ENCODE assay signal across 1 cellular context in the genomic region with DNA sequence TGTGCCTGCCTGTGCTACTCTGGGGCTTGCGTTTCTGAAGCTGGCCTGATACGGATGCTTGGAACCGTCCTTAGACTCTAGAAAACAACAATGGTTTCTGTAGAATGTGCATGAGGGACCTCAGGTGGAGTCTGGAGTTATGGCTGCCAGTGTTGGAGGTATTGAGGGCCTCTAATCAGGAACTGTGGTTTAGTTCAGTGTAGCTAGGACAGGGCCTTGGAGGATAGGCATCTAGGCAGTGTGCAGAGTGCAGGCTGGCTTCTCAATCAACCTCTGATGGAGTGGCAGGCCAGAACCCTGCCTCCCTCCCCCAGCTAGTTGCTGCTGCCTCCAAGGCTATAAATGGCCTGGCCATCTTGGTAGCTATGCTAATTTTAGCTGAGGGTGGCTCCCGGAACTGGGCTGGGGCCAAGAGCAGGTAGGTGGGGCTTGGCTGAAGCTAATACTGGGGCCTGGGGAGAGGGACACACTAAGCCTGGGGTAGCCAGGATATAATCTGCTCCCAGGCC.
TF ChIP-seq lines count a peak whose summit lies in the region.

No MANE protein-coding gene starts in this region.

TF ChIP-seq in K562, 482 proteins besides CTCF, POLR2A, EP300 and RAD21 (continued from another document):
- TF ChIP-seq, protein P1, sequence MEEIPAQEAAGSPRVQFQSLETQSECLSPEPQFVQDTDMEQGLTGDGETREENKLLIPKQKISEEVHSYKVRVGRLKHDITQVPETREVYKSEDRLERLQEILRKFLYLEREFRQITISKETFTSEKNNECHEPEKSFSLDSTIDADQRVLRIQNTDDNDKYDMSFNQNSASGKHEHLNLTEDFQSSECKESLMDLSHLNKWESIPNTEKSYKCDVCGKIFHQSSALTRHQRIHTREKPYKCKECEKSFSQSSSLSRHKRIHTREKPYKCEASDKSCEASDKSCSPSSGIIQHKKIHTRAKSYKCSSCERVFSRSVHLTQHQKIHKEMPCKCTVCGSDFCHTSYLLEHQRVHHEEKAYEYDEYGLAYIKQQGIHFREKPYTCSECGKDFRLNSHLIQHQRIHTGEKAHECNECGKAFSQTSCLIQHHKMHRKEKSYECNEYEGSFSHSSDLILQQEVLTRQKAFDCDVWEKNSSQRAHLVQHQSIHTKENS (CRISPR knock-in tag; IDR thresholded peaks at IDR 0.05): no peak
- TF ChIP-seq TAF1 (IDR thresholded peaks at IDR 0.05; ENCODE audit: control insufficient read depth, extremely low read depth, insufficient read depth, low read length, severe bottlenecking): peak; percentile 64
- peak; percentile 31; the same call in 1 of the 2 replicates for TF ChIP-seq TCF3 (CRISPR knock-in tag; IDR thresholded peaks at IDR 0.05)
- no peak for TF ChIP-seq ZNF224 (CRISPR knock-in tag; IDR thresholded peaks at IDR 0.05)
- no peak for TF ChIP-seq HDAC8 (tag; IDR thresholded peaks at IDR 0.05)
- no peak for TF ChIP-seq IRF2 (CRISPR knock-in tag; IDR thresholded peaks at IDR 0.05)
- TF ChIP-seq RCOR1 (IDR thresholded peaks at IDR 0.05; ENCODE audit: borderline replicate concordance in 1 of 2, low read depth in 2 of 2, low read length in 2 of 2): 0 out of 4 replicates have a peak, but pooled peaks of 1 of the 2 experiments have one; percentile 14
- TF ChIP-seq COPS2 (conservative IDR thresholded peaks at IDR 0.05): no peak
- TF ChIP-seq, protein P2, sequence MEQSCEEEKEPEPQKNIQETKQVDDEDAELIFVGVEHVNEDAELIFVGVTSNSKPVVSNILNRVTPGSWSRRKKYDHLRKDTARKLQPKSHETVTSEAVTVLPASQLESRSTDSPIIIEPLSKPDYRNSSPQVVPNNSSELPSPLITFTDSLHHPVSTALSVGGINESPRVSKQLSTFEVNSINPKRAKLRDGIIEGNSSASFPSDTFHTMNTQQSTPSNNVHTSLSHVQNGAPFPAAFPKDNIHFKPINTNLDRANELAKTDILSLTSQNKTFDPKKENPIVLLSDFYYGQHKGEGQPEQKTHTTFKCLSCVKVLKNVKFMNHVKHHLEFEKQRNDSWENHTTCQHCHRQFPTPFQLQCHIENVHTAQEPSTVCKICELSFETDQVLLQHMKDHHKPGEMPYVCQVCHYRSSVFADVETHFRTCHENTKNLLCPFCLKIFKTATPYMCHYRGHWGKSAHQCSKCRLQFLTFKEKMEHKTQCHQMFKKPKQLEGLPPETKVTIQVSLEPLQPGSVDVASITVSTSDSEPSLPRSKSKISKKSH (CRISPR knock-in tag; IDR thresholded peaks at IDR 0.05): no peak
- no peak for TF ChIP-seq ZNF324 (CRISPR knock-in tag; IDR thresholded peaks at IDR 0.05)
- 0 out of 2 replicates have a peak, but pooled peaks have one; percentile 23 for TF ChIP-seq ESRRA (IDR thresholded peaks at IDR 0.05; ENCODE audit: borderline replicate concordance, low read depth)
- TF ChIP-seq, protein P3, sequence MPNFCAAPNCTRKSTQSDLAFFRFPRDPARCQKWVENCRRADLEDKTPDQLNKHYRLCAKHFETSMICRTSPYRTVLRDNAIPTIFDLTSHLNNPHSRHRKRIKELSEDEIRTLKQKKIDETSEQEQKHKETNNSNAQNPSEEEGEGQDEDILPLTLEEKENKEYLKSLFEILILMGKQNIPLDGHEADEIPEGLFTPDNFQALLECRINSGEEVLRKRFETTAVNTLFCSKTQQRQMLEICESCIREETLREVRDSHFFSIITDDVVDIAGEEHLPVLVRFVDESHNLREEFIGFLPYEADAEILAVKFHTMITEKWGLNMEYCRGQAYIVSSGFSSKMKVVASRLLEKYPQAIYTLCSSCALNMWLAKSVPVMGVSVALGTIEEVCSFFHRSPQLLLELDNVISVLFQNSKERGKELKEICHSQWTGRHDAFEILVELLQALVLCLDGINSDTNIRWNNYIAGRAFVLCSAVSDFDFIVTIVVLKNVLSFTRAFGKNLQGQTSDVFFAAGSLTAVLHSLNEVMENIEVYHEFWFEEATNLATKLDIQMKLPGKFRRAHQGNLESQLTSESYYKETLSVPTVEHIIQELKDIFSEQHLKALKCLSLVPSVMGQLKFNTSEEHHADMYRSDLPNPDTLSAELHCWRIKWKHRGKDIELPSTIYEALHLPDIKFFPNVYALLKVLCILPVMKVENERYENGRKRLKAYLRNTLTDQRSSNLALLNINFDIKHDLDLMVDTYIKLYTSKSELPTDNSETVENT (CRISPR knock-in tag; IDR thresholded peaks at IDR 0.05): peak; percentile 57; the same call in 1 of the 2 replicates
- TF ChIP-seq MEF2A (IDR thresholded peaks at IDR 0.05; ENCODE audit: control insufficient read depth, low read depth, low read length): peak; percentile 88
- no peak for TF ChIP-seq MTA1 (IDR thresholded peaks at IDR 0.05; ENCODE audit: borderline replicate concordance)
- TF ChIP-seq CTBP1 (IDR thresholded peaks at IDR 0.05; ENCODE audit: borderline replicate concordance): peak; percentile 51; the same call in 1 of the 2 replicates
- no peak for TF ChIP-seq NBN (IDR thresholded peaks at IDR 0.05; ENCODE audit: low read depth)
- TF ChIP-seq EHMT2 (IDR thresholded peaks at IDR 0.05): peak; percentile 68; the same call in 1 of the 2 replicates
- TF ChIP-seq REST (CRISPR knock-in tag; IDR thresholded peaks at IDR 0.05; ENCODE audit: low read depth): no peak
- TF ChIP-seq ZBTB7A (IDR thresholded peaks at IDR 0.05; ENCODE audit: borderline replicate concordance, control insufficient read depth, low read depth, low read length): no peak
- TF ChIP-seq, protein P4, sequence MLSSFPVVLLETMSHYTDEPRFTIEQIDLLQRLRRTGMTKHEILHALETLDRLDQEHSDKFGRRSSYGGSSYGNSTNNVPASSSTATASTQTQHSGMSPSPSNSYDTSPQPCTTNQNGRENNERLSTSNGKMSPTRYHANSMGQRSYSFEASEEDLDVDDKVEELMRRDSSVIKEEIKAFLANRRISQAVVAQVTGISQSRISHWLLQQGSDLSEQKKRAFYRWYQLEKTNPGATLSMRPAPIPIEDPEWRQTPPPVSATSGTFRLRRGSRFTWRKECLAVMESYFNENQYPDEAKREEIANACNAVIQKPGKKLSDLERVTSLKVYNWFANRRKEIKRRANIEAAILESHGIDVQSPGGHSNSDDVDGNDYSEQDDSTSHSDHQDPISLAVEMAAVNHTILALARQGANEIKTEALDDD (IDR thresholded peaks at IDR 0.05): peak; percentile 74
- 0 out of 4 replicates have a peak, but pooled peaks of 1 of the 2 experiments have one; percentile 52 for TF ChIP-seq KDM4B (IDR thresholded peaks at IDR 0.05; ENCODE audit: borderline replicate concordance in 2 of 2, low read depth in 1 of 2)
- no peak for TF ChIP-seq SRSF3 (IDR thresholded peaks at IDR 0.05; ENCODE audit: insufficient read depth, low read length)
- TF ChIP-seq DPF2 (IDR thresholded peaks at IDR 0.05): peak; percentile 35; the same call in 1 of the 2 replicates
- peak; percentile 69 for TF ChIP-seq ZNF592 (IDR thresholded peaks at IDR 0.05)
- TF ChIP-seq BACH1 (tag; IDR thresholded peaks at IDR 0.05): no peak
- TF ChIP-seq BRD4 (IDR thresholded peaks at IDR 0.05): no peak
- peak; percentile 61 for TF ChIP-seq VEZF1 (CRISPR knock-in tag; IDR thresholded peaks at IDR 0.05)
- TF ChIP-seq ZBTB17 (CRISPR knock-in tag; IDR thresholded peaks at IDR 0.05): peak; percentile 55; the same call in 1 of the 2 replicates
- TF ChIP-seq, protein P5, sequence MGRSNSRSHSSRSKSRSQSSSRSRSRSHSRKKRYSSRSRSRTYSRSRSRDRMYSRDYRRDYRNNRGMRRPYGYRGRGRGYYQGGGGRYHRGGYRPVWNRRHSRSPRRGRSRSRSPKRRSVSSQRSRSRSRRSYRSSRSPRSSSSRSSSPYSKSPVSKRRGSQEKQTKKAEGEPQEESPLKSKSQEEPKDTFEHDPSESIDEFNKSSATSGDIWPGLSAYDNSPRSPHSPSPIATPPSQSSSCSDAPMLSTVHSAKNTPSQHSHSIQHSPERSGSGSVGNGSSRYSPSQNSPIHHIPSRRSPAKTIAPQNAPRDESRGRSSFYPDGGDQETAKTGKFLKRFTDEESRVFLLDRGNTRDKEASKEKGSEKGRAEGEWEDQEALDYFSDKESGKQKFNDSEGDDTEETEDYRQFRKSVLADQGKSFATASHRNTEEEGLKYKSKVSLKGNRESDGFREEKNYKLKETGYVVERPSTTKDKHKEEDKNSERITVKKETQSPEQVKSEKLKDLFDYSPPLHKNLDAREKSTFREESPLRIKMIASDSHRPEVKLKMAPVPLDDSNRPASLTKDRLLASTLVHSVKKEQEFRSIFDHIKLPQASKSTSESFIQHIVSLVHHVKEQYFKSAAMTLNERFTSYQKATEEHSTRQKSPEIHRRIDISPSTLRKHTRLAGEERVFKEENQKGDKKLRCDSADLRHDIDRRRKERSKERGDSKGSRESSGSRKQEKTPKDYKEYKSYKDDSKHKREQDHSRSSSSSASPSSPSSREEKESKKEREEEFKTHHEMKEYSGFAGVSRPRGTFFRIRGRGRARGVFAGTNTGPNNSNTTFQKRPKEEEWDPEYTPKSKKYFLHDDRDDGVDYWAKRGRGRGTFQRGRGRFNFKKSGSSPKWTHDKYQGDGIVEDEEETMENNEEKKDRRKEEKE (IDR thresholded peaks at IDR 0.05; ENCODE audit: borderline replicate concordance in 1 of 2, control insufficient read depth in 1 of 2, low read depth in 2 of 2, low read length in 1 of 2): no peak
